In genomic region chr20:54746796-54747195, GRCh38 we compare ENCODE assay signal across 8 cellular contexts.
"Had no signal": no experiment of that assay in that cellular context is flagged by ENCODE, and none has a peak within 500 bp of the region (broad histone marks: within the 10 kb centered on the region; RNA-seq: fewer than 3 reads in every experiment).

No MANE protein-coding gene starts in this region.

- H3K4me3 ChIP-seq: GM12878 had no signal

- ATAC-seq: GM12878 had no signal

- FAIRE-seq: G401.6, GM12878, GM12891, GM12892, GM18507, GM19239 had no signal

- DNase-seq: GDM1, GF-D8 had no signal
